Comparison of ENCODE assay signal across 14 cellular contexts in the genomic region with DNA sequence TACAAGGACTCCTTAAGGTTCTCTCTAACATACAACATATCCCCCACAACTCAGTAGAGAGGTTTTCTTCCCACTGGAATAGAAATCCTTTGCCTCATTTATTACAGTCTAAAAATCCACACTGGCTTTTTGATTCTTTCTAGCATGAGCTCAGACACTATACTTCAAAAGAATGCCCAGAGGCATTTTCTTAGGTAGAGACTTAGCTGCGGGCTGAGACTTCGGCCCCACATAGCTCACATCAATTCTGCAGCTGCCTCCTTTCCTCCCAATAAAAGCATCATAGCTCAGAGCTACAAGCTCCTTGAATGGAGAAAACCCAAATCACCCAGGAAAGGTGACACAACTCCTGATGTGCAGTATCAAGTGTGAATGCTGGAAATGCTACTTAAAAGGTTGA.
"Had no signal": no experiment of that assay in that cellular context is flagged by ENCODE, and none has a peak within 500 bp of the region (broad histone marks: within the 10 kb centered on the region; RNA-seq: fewer than 3 reads in every experiment).

No MANE protein-coding gene starts in this region.

- H3K27ac Mint-ChIP-seq: activated naive CD8-positive, alpha-beta T cell; activated T-helper 1 cell treated with anti-CD3 and anti-CD28 coated beads, Interleukin-12 subunit alpha, Interleukin-12 subunit beta, Interleukin-2, Interleukin-4 antibody, amounts not matched to agents 30 ng/mL and 10 ng/mL and 1 ng/mL, durations not matched to agents 14 hours and 24 hours and 36 hours had no signal

- H3K27ac ChIP-seq: esophagus squamous epithelium had no signal

- H3K9me3 Mint-ChIP-seq: activated T-helper 1 cell treated with anti-CD3 and anti-CD28 coated beads, Interleukin-12 subunit alpha, Interleukin-12 subunit beta, Interleukin-2, Interleukin-4 antibody, amounts not matched to agents 30 ng/mL and 10 ng/mL and 1 ng/mL, durations not matched to agents 14 hours and 24 hours and 36 hours; nephron had no signal

- DNase-seq: activated CD4-positive, alpha-beta T cell treated with anti-CD3 and anti-CD28 coated beads for 1 hour; activated CD4-positive, alpha-beta T cell treated with anti-CD3 and anti-CD28 coated beads, Interleukin-2, amount 50 U/mL, for 4 hours; dermis blood vessel endothelial cell; effector memory CD4-positive, alpha-beta T cell; esophagus squamous epithelium; nucleus accumbens; retina; stimulated activated CD4-positive, alpha-beta T cell treated with anti-CD3 and anti-CD28 coated beads, Interleukin-2, amount 100 ng/mL, for 24 hours; stimulated activated naive CD4-positive, alpha-beta T cell treated with Interleukin-2 at 50 U/mL for 16 hours; T-helper 2 cell; thyroid gland had no signal

- H3K4me3 Mint-ChIP-seq: activated naive CD8-positive, alpha-beta T cell; activated T-helper 1 cell treated with anti-CD3 and anti-CD28 coated beads, Interleukin-12 subunit alpha, Interleukin-12 subunit beta, Interleukin-2, Interleukin-4 antibody, amounts not matched to agents 30 ng/mL and 10 ng/mL and 1 ng/mL, durations not matched to agents 14 hours and 24 hours and 36 hours; nephron had no signal

- H3K27me3 Mint-ChIP-seq: activated naive CD8-positive, alpha-beta T cell had no signal

- H3K27me3 ChIP-seq: esophagus squamous epithelium, thyroid gland had no signal

- H3K4me3 ChIP-seq: esophagus squamous epithelium, thyroid gland had no signal

- H3K9me3 ChIP-seq: esophagus squamous epithelium, thyroid gland had no signal
